In genomic region chr18:9136315-9137141, GRCh38 we compare ENCODE assay signal across 8 cellular contexts. TPM values are rescaled to one million over a fixed set of nuclear protein-coding genes. Genes with fewer than 3 reads are reported as not detected.
DNase-seq lines count a peak whose midpoint lies in the region; ATAC-seq and TF ChIP-seq lines count a peak whose summit lies in the region.

Gene ANKRD12, plus strand, starts transcription at chr18:9136781. Its CDS starts 45,652 bp downstream, at chr18:9182433.

- H3K4me3 ChIP-seq in cardiac fibroblast (replicated peaks in 1 of 2; ENCODE audit: low read depth in 2 of 2, low read length in 2 of 2), result peak within 1 kb of the TSS; percentile 83 to 86

- ATAC-seq in GM19025 (IDR thresholded peaks at IDR 0.05; ENCODE audit: low read depth, unreplicated experiment) (peak; percentile 65), HG03280 (IDR thresholded peaks at IDR 0.05; ENCODE audit: unreplicated experiment) (peak; percentile 72), activated B cell treated with CpG ODN at 0.5 μM for 24 hours (ENCODE audit: low read depth) (peak; percentile 75)

- H3K36me3 Mint-ChIP-seq in activated B cell treated with CpG ODN at 0.5 μM for 24 hours (ENCODE audit: low read depth) (peaks cover 55% of the 10 kb centered on the region), immature natural killer cell (peaks cover 0 to 6% (median 3%) of the 10 kb centered on the region in 3 donors)

- H3K27ac Mint-ChIP-seq in activated B cell treated with CpG ODN at 0.5 μM for 24 hours (peak within 1 kb of the TSS; percentile 99), immature natural killer cell (peak within 1 kb of the TSS; percentile 97 to 100 (median 99))

- H3K4me1 Mint-ChIP-seq in activated B cell treated with CpG ODN at 0.5 μM for 24 hours (peaks cover 62% of the 10 kb centered on the region), immature natural killer cell (peaks cover 50 to 69% of the 10 kb centered on the region in 2 donors)

- H3K27me3 Mint-ChIP-seq in activated B cell treated with CpG ODN at 0.5 μM for 24 hours, result no peaks in the 10 kb centered on the region
- H3K27me3 Mint-ChIP-seq in immature natural killer cell (ENCODE audit: low read depth in 3 of 3), result peaks cover 7 to 27% (median 8%) of the 10 kb centered on the region in 3 donors

- POLR2A ChIA-PET in activated B cell treated with CpG ODN at 0.5 μM for 24 hours (lab: Charles Lee), result interaction anchor here (0.7 to 11.4 kb wide), 25 partner anchors 10 to 575 kb away, joined by 3 to 257 read pairs (median 5); partner anchors contain the start of genes NDUFV2, RAB12 and TWSG1

- DNase-seq in AG08396 (ENCODE audit: low spot score) (peak; percentile 99), NCI-H345 (lab: John Stamatoyannopoulos, UW) (peak; percentile 98), activated B cell treated with CpG ODN at 0.5 μM for 24 hours (peak; percentile 98), cardiac fibroblast (ENCODE audit: low read depth in 2 of 2) (peak; percentile 97 to 99), immature natural killer cell (peak; percentile 99 to 100 (median 100)), smooth muscle cell of the brain vasculature (ENCODE audit: low read depth, low spot score) (peak; percentile 94)

- intact Hi-C loops in activated B cell treated with CpG ODN at 0.5 μM for 24 hours (cut with micrococcal nuclease), result loop anchor here (1.0 to 5.0 kb wide), 10 partner anchors 9 to 776 kb away; partner anchors contain the start of genes MTCL1, NDUFV2, RAB12 and RALBP1

- CTCF ChIA-PET in activated B cell treated with CpG ODN at 0.5 μM for 24 hours (lab: Charles Lee), result interaction anchor here (0.9 to 1.5 kb wide), 7 partner anchors 18 to 380 kb away, joined by 3 to 6 read pairs (median 3); partner anchors contain the start of gene NDUFV2

- peak within 1 kb of the TSS; percentile 98 for H3K4me3 Mint-ChIP-seq in activated B cell treated with CpG ODN at 0.5 μM for 24 hours
- H3K4me3 Mint-ChIP-seq in immature natural killer cell, result peak within 1 kb of the TSS; percentile 98 to 99 (median 98)

- H3K9me3 Mint-ChIP-seq in activated B cell treated with CpG ODN at 0.5 μM for 24 hours, result no peaks in the 10 kb centered on the region
- H3K9me3 Mint-ChIP-seq in immature natural killer cell, result no peaks in the 10 kb centered on the region

- TF ChIP-seq CTCF in activated B cell treated with CpG ODN at 0.5 μM for 24 hours (IDR thresholded peaks at IDR 0.05) (no peak), cardiac fibroblast (IDR thresholded peaks at IDR 0.05; ENCODE audit: low read depth, low read length) (no peak)

RNA-seq across cellular contexts. Expression of gene ANKRD12, which starts in this region (rescaled TPM):
- total RNA-seq in activated B cell treated with CpG ODN at 0.5 μM for 24 hours, result 121 and 125 TPM in 2 replicates
- polyA plus RNA-seq in immature natural killer cell, result 10 to 100 TPM in 2 of 3 donors, 1 to 10 TPM in 1; 8.8 to 69.7 (median 35.7) TPM

Comparison
In these comparisons a context has a peak if more than half of its experiments do, and no peak if none do; other contexts are left out.
1. Peak in every context shown above with its lines: DNase-seq, ATAC-seq and H3K4me3 ChIP-seq.